In the genomic region with DNA sequence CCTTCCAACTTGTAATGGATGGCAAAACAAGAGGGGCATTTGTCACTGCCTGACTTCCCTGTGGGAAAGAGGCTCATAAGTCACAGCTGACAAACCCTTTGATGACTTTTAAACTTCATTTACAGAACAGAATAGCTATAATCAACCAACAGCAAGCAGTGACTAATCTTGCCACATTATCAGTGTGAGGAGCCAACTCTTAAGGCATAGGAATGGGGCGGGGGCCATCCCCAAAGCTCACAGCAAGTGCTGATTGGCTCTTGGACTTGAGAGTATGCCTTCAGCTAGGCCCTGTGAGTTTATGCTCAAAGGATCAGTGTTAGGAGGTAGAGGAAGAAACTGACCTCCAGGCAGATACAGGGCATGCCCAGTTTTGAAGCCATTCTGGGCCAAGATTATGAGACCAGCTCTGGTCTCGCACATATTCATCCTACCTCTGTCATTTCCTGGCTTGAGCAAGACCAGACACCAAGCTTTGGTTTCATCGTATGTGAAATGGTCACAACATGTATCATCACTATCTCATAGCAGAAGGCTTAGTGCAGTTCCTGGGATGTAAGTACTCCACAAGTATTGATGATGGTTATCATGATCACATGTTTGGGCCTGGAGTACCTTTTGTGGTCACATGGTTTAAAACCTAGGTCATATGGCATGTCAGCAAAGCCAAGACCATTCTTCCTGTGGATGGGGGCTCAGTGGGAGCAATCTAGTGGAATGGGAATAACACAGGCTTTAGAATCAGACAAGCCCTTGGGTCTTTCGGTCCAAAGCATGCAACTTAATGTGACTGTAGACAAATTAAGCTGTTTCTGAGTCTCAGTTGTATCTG, we compare ENCODE assay signal across 17 cellular contexts. TPM values are rescaled to one million over a fixed set of nuclear protein-coding genes. Genes with fewer than 3 reads are reported as not detected.
DNase-seq lines count a peak whose midpoint lies in the region; TF ChIP-seq lines count a peak whose summit lies in the region.
"Had no signal": no experiment of that assay in that cellular context is flagged by ENCODE, and none has a peak within 500 bp of the region (broad histone marks: within the 10 kb centered on the region; RNA-seq: fewer than 3 reads in every experiment).

No MANE protein-coding gene starts in this region.

- peak overlapping the region; percentile 10 for H3K9ac ChIP-seq in mesenchymal stem cell (ENCODE audit: low read length)
- no peak overlapping the region for H3K9ac ChIP-seq in MM.1S (ENCODE audit: low read length)

- no peak overlapping the region for H4K91ac ChIP-seq in mesenchymal stem cell (ENCODE audit: low read length)

- WGBS in mesenchymal stem cell: 100% methylated on average over 2 of the region's 4 CpGs

- no peak overlapping the region for H2BK120ac ChIP-seq in mesenchymal stem cell (ENCODE audit: low read depth, low read length)

- DNase-seq in EL (peak; percentile 48), amniotic epithelial cell (ENCODE audit: low read depth) (peak; percentile 48), mesenchymal stem cell (peak; percentile 56), H7 (no peak), tibial artery (no peak), NCI-H2227 treated with DMSO at 0.1 percent for 48 hours (lab: John Stamatoyannopoulos, UW) (no peak), MM.1S (no peak)
- DNase-seq: activated CD8-positive, alpha-beta memory T cell treated with anti-CD3 and anti-CD28 coated beads for 24 hours; aorta; effector memory CD4-positive, alpha-beta T cell; GF-D8; heart right ventricle; NCI-H446; pancreas; PC-9 had no signal

- no peak overlapping the region for H3K4me3 ChIP-seq in ACC112 (ENCODE audit: low read depth, low read length)
- H3K4me3 ChIP-seq in mesenchymal stem cell (ENCODE audit: insufficient read depth in 1 of 2, low read depth in 1 of 2, low read length in 2 of 2): no peak overlapping the region
- no peak overlapping the region for H3K4me3 ChIP-seq in H7 (ENCODE audit: insufficient read depth, low read depth, low read length)
- no peak overlapping the region for H3K4me3 ChIP-seq in tibial artery
- no peak overlapping the region for H3K4me3 ChIP-seq in MM.1S (ENCODE audit: low read length)
- H3K4me3 ChIP-seq: heart right ventricle, pancreas, PC-9 had no signal

- no peak overlapping the region for H2BK12ac ChIP-seq in mesenchymal stem cell (ENCODE audit: low read length in 2 of 2)

- H3K27ac ChIP-seq in ACC112 (ENCODE audit: low read depth, low read length) (peak overlapping the region; percentile 36), mesenchymal stem cell (ENCODE audit: low read length, poor library complexity, severe bottlenecking) (no peak overlapping the region), tibial artery (no peak overlapping the region), MM.1S (ENCODE audit: low read length) (no peak overlapping the region)
- H3K27ac ChIP-seq: C4-2B, heart right ventricle, pancreas, PC-9 had no signal

- intact Hi-C loops in tibial artery (cut with DNase I; ENCODE audit: low total_unique reads): no loop called here

- H3K4me1 ChIP-seq in ACC112 (ENCODE audit: control insufficient read depth, insufficient read depth, low read length, unreplicated experiment) (peaks cover 15% of the 10 kb centered on the region), mesenchymal stem cell (ENCODE audit: control insufficient read depth, insufficient read depth, low read depth, low read length) (peaks cover 5% of the 10 kb centered on the region), tibial artery (peaks cover 0 to 51% (median 10%) of the 10 kb centered on the region in 4 donors), MM.1S (ENCODE audit: low read length) (no peaks in the 10 kb centered on the region; the same call in 1 of the 2 replicates)

- no peak overlapping the region for H3K23ac ChIP-seq in mesenchymal stem cell (ENCODE audit: low read length in 2 of 2)

- H3K27me3 ChIP-seq in ACC112 (ENCODE audit: insufficient read depth, low read length): no peaks in the 10 kb centered on the region
- no peaks in the 10 kb centered on the region for H3K27me3 ChIP-seq in mesenchymal stem cell (ENCODE audit: control insufficient read depth in 1 of 2, insufficient read depth in 1 of 2, low read length in 2 of 2)
- no peaks in the 10 kb centered on the region for H3K27me3 ChIP-seq in H7 (ENCODE audit: control insufficient read depth, insufficient read depth, low read length)
- H3K27me3 ChIP-seq in tibial artery: no peaks in the 10 kb centered on the region
- H3K27me3 ChIP-seq in MM.1S (replicated peaks; ENCODE audit: insufficient read depth, low read length): no peaks in the 10 kb centered on the region
- H3K27me3 ChIP-seq: heart right ventricle, pancreas had no signal

- TF ChIP-seq CTCF in tibial artery (IDR thresholded peaks at IDR 0.05) (no peak), MM.1S (IDR thresholded peaks at IDR 0.05; ENCODE audit: low read length) (no peak)

- H3K36me3 ChIP-seq in ACC112 (ENCODE audit: insufficient read depth, low read length) (no peaks in the 10 kb centered on the region), mesenchymal stem cell (ENCODE audit: control insufficient read depth in 1 of 2, insufficient read depth in 2 of 2, low read depth in 1 of 2, low read length in 2 of 2) (peaks cover 3 to 10% of the 10 kb centered on the region in 2 experiments), H7 (replicated peaks; ENCODE audit: control insufficient read depth, insufficient read depth, low read length) (no peaks in the 10 kb centered on the region), tibial artery (no peaks in the 10 kb centered on the region), MM.1S (replicated peaks; ENCODE audit: insufficient read depth, low read length) (peaks cover 3% of the 10 kb centered on the region; the same call in 1 of the 2 replicates)

- no peak overlapping the region for H3K14ac ChIP-seq in mesenchymal stem cell (ENCODE audit: low read length in 2 of 2)

- peaks cover 57% of the 10 kb centered on the region for H3K79me1 ChIP-seq in mesenchymal stem cell (replicated peaks; ENCODE audit: low read length, poor library complexity, severe bottlenecking)

- no peak overlapping the region for H4K8ac ChIP-seq in mesenchymal stem cell (ENCODE audit: low read length)

- no peak overlapping the region for H3K18ac ChIP-seq in mesenchymal stem cell (ENCODE audit: low read depth in 1 of 2, low read length in 2 of 2)

- H3K4ac ChIP-seq in mesenchymal stem cell (ENCODE audit: low read depth in 1 of 2, low read length in 2 of 2): no peak overlapping the region

- H3K4me2 ChIP-seq in mesenchymal stem cell (ENCODE audit: low read length, poor library complexity, severe bottlenecking) (no peak overlapping the region), MM.1S (ENCODE audit: low read depth, low read length) (no peak overlapping the region)
- H3K4me2 ChIP-seq: PC-9 had no signal

- H2BK5ac ChIP-seq in mesenchymal stem cell (ENCODE audit: low read depth, low read length, poor library complexity, severe bottlenecking): no peak overlapping the region

- H2AFZ ChIP-seq in ACC112 (ENCODE audit: low read length, unreplicated experiment) (no peak overlapping the region), mesenchymal stem cell (ENCODE audit: low read depth, low read length) (no peak overlapping the region), MM.1S (ENCODE audit: low read length) (no peak overlapping the region)
- H2AFZ ChIP-seq: PC-9 had no signal

- H2AK5ac ChIP-seq in mesenchymal stem cell (ENCODE audit: low read length, severe bottlenecking): no peak overlapping the region

- H3K9me2 ChIP-seq in MM.1S (replicated peaks; ENCODE audit: insufficient read depth, low read length): no peaks in the 10 kb centered on the region

- H3K79me2 ChIP-seq in ACC112 (ENCODE audit: control insufficient read depth, insufficient read depth, low read length, unreplicated experiment): peaks cover 20% of the 10 kb centered on the region
- peaks cover 100% of the 10 kb centered on the region for H3K79me2 ChIP-seq in MM.1S (ENCODE audit: low read length)

- peaks cover 51% of the 10 kb centered on the region for H4K20me1 ChIP-seq in MM.1S (ENCODE audit: insufficient read depth, low read length)

- no peak overlapping the region for H2BK15ac ChIP-seq in mesenchymal stem cell (ENCODE audit: low read depth, poor library complexity, severe bottlenecking)

- H3F3A ChIP-seq in MM.1S (ENCODE audit: insufficient read depth, low read length): peaks cover 3% of the 10 kb centered on the region; the same call in 1 of the 2 replicates

- H3K9me3 ChIP-seq in mesenchymal stem cell (ENCODE audit: control insufficient read depth, low read length): no peaks in the 10 kb centered on the region
- no peaks in the 10 kb centered on the region for H3K9me3 ChIP-seq in tibial artery
- no peaks in the 10 kb centered on the region for H3K9me3 ChIP-seq in MM.1S (replicated peaks; ENCODE audit: insufficient read depth, low read length)
- H3K9me3 ChIP-seq: heart right ventricle, pancreas had no signal

RNA-seq across cellular contexts. Expression of a gene that starts 49.2 kb away (rescaled TPM):
- polyA plus RNA-seq in mesenchymal stem cell (2013, experiment 1 of 2): 204 TPM
- polyA plus RNA-seq in mesenchymal stem cell (2013, experiment 2 of 2): 209 TPM
- 106 and 121 TPM in 2 replicates for total RNA-seq in H7 (2014; rRNA removed; shearing (Covaris generic))

Comparison
In these comparisons a context has a peak if more than half of its experiments do, and no peak if none do; other contexts are left out.
1. DNase-seq: peak in EL (single experiment), amniotic epithelial cell (single experiment) and mesenchymal stem cell (single experiment); none in H7 (single experiment), tibial artery (0 of 2), NCI-H2227 treated with DMSO at 0.1 percent for 48 hours (single experiment) and MM.1S (single experiment).